ENCODE assay signal across 8 cellular contexts in the genomic region with DNA sequence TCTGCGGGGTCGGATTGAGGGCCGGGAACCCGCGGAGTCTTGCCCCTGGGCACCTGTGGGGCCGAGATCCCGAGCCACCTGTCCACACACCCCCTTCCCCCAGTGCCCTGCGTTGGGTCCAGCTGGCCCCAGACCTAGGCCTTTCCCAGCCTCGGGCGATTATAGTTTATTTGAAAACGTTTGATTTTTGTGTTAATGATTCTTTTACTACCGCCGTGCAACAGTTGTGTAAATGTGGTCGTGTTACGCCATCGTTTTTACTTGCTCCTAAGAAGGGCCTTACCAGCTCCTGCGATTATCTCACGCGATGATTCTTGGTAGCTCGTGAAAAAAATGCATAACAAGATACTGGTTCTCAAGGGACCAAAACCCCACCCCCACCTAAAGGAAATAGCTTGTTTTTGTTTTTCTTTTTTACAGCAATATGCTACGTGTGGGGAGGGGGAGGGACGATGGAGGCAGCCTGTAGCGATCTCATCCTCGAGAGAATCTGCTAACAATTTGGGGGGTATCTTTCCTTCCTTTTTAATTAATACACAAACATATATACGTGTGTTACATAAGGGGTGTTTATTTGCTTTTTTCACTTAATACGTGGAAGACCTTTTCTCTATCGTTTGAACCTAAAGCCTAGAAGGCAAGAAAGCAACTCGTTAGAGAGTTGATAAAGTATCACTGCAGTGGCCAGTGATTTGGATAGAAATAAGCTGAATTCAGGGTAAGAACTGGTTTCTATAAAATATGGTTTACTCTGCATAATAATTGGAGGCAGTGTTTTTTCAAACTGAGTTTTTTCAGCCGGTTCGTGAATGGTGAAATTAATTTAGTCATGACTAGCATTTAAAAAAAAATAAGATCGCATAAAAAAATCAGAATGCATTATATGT. TPM values are rescaled to one million over a fixed set of nuclear protein-coding genes. Genes with fewer than 3 reads are reported as not detected.
DNase-seq lines count a peak whose midpoint lies in the region; ATAC-seq lines count a peak whose summit lies in the region.

No MANE protein-coding gene starts in this region.

- peak; percentile 15 for ATAC-seq in GM19025 (IDR thresholded peaks at IDR 0.05; ENCODE audit: low read depth, unreplicated experiment)
- peak; percentile 35 for ATAC-seq in HG03139 (IDR thresholded peaks at IDR 0.05; ENCODE audit: unreplicated experiment)

- 1% methylated on average over 26 to 27 of the region's 31 CpGs for WGBS in ectodermal cell, 2 experiments
- WGBS in mesodermal cell (ENCODE audit: insufficient coverage in 2 of 2), 2 experiments: 0 to 1% methylated on average over 2 to 9 of the region's 31 CpGs

- H3K27ac Mint-ChIP-seq in CD8-positive, alpha-beta memory T cell: peak overlapping the region; percentile 19 to 91 (median 80)

- H3K27me3 ChIP-seq in CD8-positive, alpha-beta memory T cell (ENCODE audit: insufficient read depth, low read length, poor library complexity, severe bottlenecking): peaks cover 5% of the 10 kb centered on the region
- H3K27me3 ChIP-seq in ectodermal cell (ENCODE audit: control insufficient read depth, insufficient read depth, low read length, poor library complexity, severe bottlenecking): peaks cover 4% of the 10 kb centered on the region

- peak overlapping the region; percentile 82 to 88 (median 86) for H3K4me3 Mint-ChIP-seq in CD8-positive, alpha-beta memory T cell

- H3K36me3 ChIP-seq in CD8-positive, alpha-beta memory T cell (ENCODE audit: insufficient read depth, low read length): no peaks in the 10 kb centered on the region
- H3K36me3 ChIP-seq in ectodermal cell (ENCODE audit: control insufficient read depth, insufficient read depth, low read length) (no peaks in the 10 kb centered on the region), mesodermal cell (ENCODE audit: control insufficient read depth, insufficient read depth, low read length) (no peaks in the 10 kb centered on the region)

- DNase-seq in CD8-positive, alpha-beta memory T cell: peak in 2 of 5 donors; percentile 14 to 23
- DNase-seq in RPMI7951 (ENCODE audit: low read depth): peak; percentile 67
- no peak for DNase-seq in NOMO-1 treated with dmso at 0.1 percent for 144 hours (lab: John Stamatoyannopoulos, UW; ENCODE audit: unreplicated experiment)
- DNase-seq in DMS114 treated with DMSO at 0.1 percent for 48 hours (lab: John Stamatoyannopoulos, UW; ENCODE audit: unreplicated experiment): no peak

- H3K9me3 Mint-ChIP-seq in CD8-positive, alpha-beta memory T cell: peaks cover 0 to 5% (median 4%) of the 10 kb centered on the region in 5 donors

- peaks cover 4% of the 10 kb centered on the region for H3K4me1 ChIP-seq in CD8-positive, alpha-beta memory T cell (ENCODE audit: insufficient read depth, low read length)
- peaks cover 14% of the 10 kb centered on the region for H3K4me1 ChIP-seq in ectodermal cell (ENCODE audit: control insufficient read depth, insufficient read depth, low read length)
- H3K4me1 ChIP-seq in mesodermal cell (ENCODE audit: control insufficient read depth, insufficient read depth, low read length, poor library complexity, severe bottlenecking): no peaks in the 10 kb centered on the region

- no peak overlapping the region for H3K27ac ChIP-seq in CD8-positive, alpha-beta memory T cell (ENCODE audit: low read depth, low read length)
- H3K27ac ChIP-seq in ectodermal cell (ENCODE audit: insufficient read depth, low read depth, low read length, poor library complexity, severe bottlenecking) (peak overlapping the region; percentile 77), mesodermal cell (ENCODE audit: low read depth, low read length, severe bottlenecking) (peak overlapping the region; percentile 99)

- no peaks in the 10 kb centered on the region for H3K9me3 ChIP-seq in CD8-positive, alpha-beta memory T cell (ENCODE audit: low read length)
- H3K9me3 ChIP-seq in ectodermal cell (ENCODE audit: control insufficient read depth, low read length) (no peaks in the 10 kb centered on the region), mesodermal cell (ENCODE audit: control insufficient read depth, low read length) (no peaks in the 10 kb centered on the region)

- peak overlapping the region; percentile 55 for H3K4me3 ChIP-seq in CD8-positive, alpha-beta memory T cell (ENCODE audit: low read length)
- peak overlapping the region; percentile 61 for H3K4me3 ChIP-seq in ectodermal cell (ENCODE audit: insufficient read depth, low read depth, low read length)
- peak overlapping the region; percentile 93 for H3K4me3 ChIP-seq in mesodermal cell (ENCODE audit: extremely low read depth, insufficient read depth, low read length, poor library complexity, severe bottlenecking)

- peaks cover 0 to 3% (median 0%) of the 10 kb centered on the region in 3 donors for H3K36me3 Mint-ChIP-seq in CD8-positive, alpha-beta memory T cell

- H3K27me3 Mint-ChIP-seq in CD8-positive, alpha-beta memory T cell: peaks cover 38 to 43% of the 10 kb centered on the region in 2 donors

- CTCF ChIA-PET in CD8-positive, alpha-beta memory T cell (lab: Charles Lee): interaction anchor here (2.2 kb wide), 1 partner anchor 111 kb away, joined by 5 read pairs; no protein-coding TSS in a partner anchor

- POLR2A ChIA-PET in CD8-positive, alpha-beta memory T cell (lab: Charles Lee): interaction anchor here (0.5 kb wide), 1 partner anchor 491 kb away, joined by 8 read pairs; no protein-coding TSS in a partner anchor

- H3K4me1 Mint-ChIP-seq in CD8-positive, alpha-beta memory T cell: peaks cover 20 to 23% (median 23%) of the 10 kb centered on the region in 3 donors

RNA-seq across cellular contexts. Expression of a gene that starts 1.1 kb away (rescaled TPM):
- 1 to 10 TPM; 7.2 to 7.6 TPM for total RNA-seq in CD8-positive, alpha-beta memory T cell
- polyA plus RNA-seq in CD8-positive, alpha-beta memory T cell: 2.0 TPM
- 9.6 and 10.0 TPM in 2 replicates for total RNA-seq in RPMI7951 (2014; rRNA removed; shearing (Covaris generic))
- 34.3 TPM for polyA plus RNA-seq in ectodermal cell (2013, experiment 1 of 4)
- polyA plus RNA-seq in ectodermal cell (2013, experiment 2 of 4): 39.6 TPM
- polyA plus RNA-seq in ectodermal cell (2013, experiment 3 of 4): 31.1 TPM
- 34.8 TPM for polyA plus RNA-seq in ectodermal cell (2013, experiment 4 of 4)
- polyA plus RNA-seq in mesodermal cell (2013, experiment 1 of 2): 18.3 TPM
- 16.8 TPM for polyA plus RNA-seq in mesodermal cell (2013, experiment 2 of 2)
